ENCODE assay signal across 28 cellular contexts in genomic region chr7:113968713-113969112, GRCh38. TPM values are rescaled to one million over a fixed set of nuclear protein-coding genes. Genes with fewer than 3 reads are reported as not detected.
"Had no signal": no experiment of that assay in that cellular context is flagged by ENCODE, and none has a peak within 500 bp of the region (broad histone marks: within the 10 kb centered on the region; RNA-seq: fewer than 3 reads in every experiment).

No MANE protein-coding gene starts in this region.

- H3K27ac ChIP-seq: adrenal gland, ascending aorta, brain microvascular endothelial cell, foreskin keratinocyte, left lung, ovary, prostate gland, testis, vagina had no signal

- H3K4me1 ChIP-seq: adrenal gland, ascending aorta, foreskin keratinocyte, left lung, prostate gland, testis, vagina had no signal

- H3K9me3 ChIP-seq: adrenal gland, ascending aorta, left lung, ovary, prostate gland, testis, vagina had no signal

- H3K27me3 ChIP-seq: adrenal gland, ascending aorta, brain microvascular endothelial cell, foreskin keratinocyte, left lung, ovary, testis, vagina had no signal

- H3K4me3 ChIP-seq: adrenal gland, ascending aorta, left lung, ovary, prostate gland, testis, vagina had no signal

- DNase-seq: activated B cell treated with CpG ODN at 0.5 μM for 24 hours; activated CD4-positive, alpha-beta T cell treated with anti-CD3 and anti-CD28 coated beads for 36 hours; activated CD4-positive, alpha-beta T cell treated with anti-CD3 and anti-CD28 coated beads, Interleukin-2, amount 50 U/mL, for 4 hours; activated CD8-positive, alpha-beta memory T cell treated with anti-CD3 and anti-CD28 coated beads for 24 hours; activated CD8-positive, alpha-beta memory T cell treated with anti-CD3 and anti-CD28 coated beads, Interleukin-2, amount 50 U/mL, for 4 hours; activated T-cell treated with anti-CD3 and anti-CD28 coated beads, Interleukin-2, amount 50 U/mL, for 24 hours; adrenal gland; brain microvascular endothelial cell; central memory CD4-positive, alpha-beta T cell; dermis blood vessel endothelial cell; effector CD8-positive, alpha-beta T cell; foreskin keratinocyte; kidney glomerular epithelial cell; left lung; natural killer cell; ovary; stimulated activated CD4-positive, alpha-beta T cell treated with anti-CD3 and anti-CD28 coated beads, Interleukin-2, amount 100 ng/mL, for 48 hours; stimulated activated naive CD4-positive, alpha-beta T cell; testis; trophoblast cell had no signal

- H3K36me3 ChIP-seq: adrenal gland, ascending aorta, brain microvascular endothelial cell, left lung, ovary, prostate gland, vagina had no signal

- ATAC-seq: activated CD4-positive, alpha-beta T cell treated with anti-CD3 and anti-CD28 coated beads for 36 hours; activated T-helper 17 cell treated with anti-CD3 and anti-CD28 coated beads, Interleukin-2, amount 50 U/mL, for 72 hours; foreskin keratinocyte; left lung; natural killer cell had no signal

RNA-seq across cellular contexts. Expression of gene PPP1R3A, which starts 49.9 kb away (rescaled TPM):
- total RNA-seq: activated B cell treated with CpG ODN at 0.5 μM for 24 hours; activated CD4-positive, alpha-beta T cell treated with anti-CD3 and anti-CD28 coated beads for 36 hours; activated T-helper 17 cell treated with anti-CD3 and anti-CD28 coated beads, Interleukin-2, amount 50 U/mL, for 72 hours; adrenal gland; ascending aorta; dermis blood vessel endothelial cell; foreskin keratinocyte; glomerular endothelial cell; lung microvascular endothelial cell; mesothelial cell of epicardium; natural killer cell; vagina had no signal
- polyA plus RNA-seq: adrenal gland, esophagus, foreskin keratinocyte had no signal
